Comparison of ENCODE assay signal across 23 cellular contexts in genomic region chr7:107667341-107667740, GRCh38. TPM values are rescaled to one million over a fixed set of nuclear protein-coding genes. Genes with fewer than 3 reads are reported as not detected.
A peak's percentile ranks its signal among the peaks of the same experiment; 100 is the strongest.
DNase-seq lines count a peak whose midpoint lies in the region; ATAC-seq, FAIRE-seq and TF ChIP-seq lines count a peak whose summit lies in the region.
"Had no signal": no experiment of that assay in that cellular context is flagged by ENCODE, and none has a peak within 500 bp of the region (broad histone marks: within the 10 kb centered on the region; RNA-seq: fewer than 3 reads in every experiment).

No MANE protein-coding gene starts in this region.

- no peaks in the 10 kb centered on the region for H3K9me3 ChIP-seq in keratinocyte (ENCODE audit: control insufficient read depth, low read depth, low read length)
- H3K9me3 ChIP-seq: BLaER1 had no signal

- DNase-seq in WTC11 (ENCODE audit: low spot score) (no peak), epithelial cell of prostate (ENCODE audit: low read depth, low spot score) (no peak), keratinocyte (ENCODE audit: low read depth, low spot score) (no peak), Ammon's horn (ENCODE audit: low spot score) (no peak), C1 segment of cervical spinal cord (lab: John Stamatoyannopoulos, UW) (no peak)
- no peak for DNase-seq in activated CD4-positive, CD25-positive, alpha-beta regulatory T cell (lab: John Stamatoyannopoulos, UW)
- DNase-seq: CD4-positive, alpha-beta T cell; CD8-positive, alpha-beta memory T cell; DMS 273 treated with DMSO at 0.1 percent for 48 hours; DMS79; EL; GDM1; H9 had no signal

- H3K4me3 Mint-ChIP-seq in WTC11 = no peak overlapping the region
- H3K4me3 Mint-ChIP-seq: B cell; CD14-positive monocyte; CD4-positive, alpha-beta T cell; CD8-positive, alpha-beta memory T cell; H9 had no signal

- 0 out of 2 replicates have a peak, but pooled peaks cover 4% of the 10 kb centered on the region for H3K4me1 Mint-ChIP-seq in WTC11
- H3K4me1 Mint-ChIP-seq: CD14-positive monocyte had no signal

- H3K9ac ChIP-seq in keratinocyte (ENCODE audit: control insufficient read depth, extremely low read depth, insufficient read depth, low read length) = no peak overlapping the region
- H3K9ac ChIP-seq: BLaER1, GM23248 had no signal

- no peaks in the 10 kb centered on the region for H3K9me1 ChIP-seq in keratinocyte (ENCODE audit: control insufficient read depth, extremely low read depth, insufficient read depth, low read length)

- no peak overlapping the region for H3K27ac Mint-ChIP-seq in WTC11
- H3K27ac Mint-ChIP-seq: B cell; CD14-positive monocyte; CD4-positive, alpha-beta T cell; CD8-positive, alpha-beta memory T cell; H9 had no signal

- H3K9me3 Mint-ChIP-seq in WTC11 = no peaks in the 10 kb centered on the region
- H3K9me3 Mint-ChIP-seq: CD4-positive, alpha-beta T cell; CD8-positive, alpha-beta memory T cell had no signal

- dilution Hi-C loops in keratinocyte (cut with MboI; ENCODE audit: extremely low pct_ligation_motif_present, low sequenced_read_pairs) = no loop called here

- peak overlapping the region; percentile 43 for H3K27ac ChIP-seq in epithelial cell of prostate
- no peak overlapping the region for H3K27ac ChIP-seq in keratinocyte (ENCODE audit: control insufficient read depth, insufficient read depth, low read length)
- H3K27ac ChIP-seq: BLaER1, GM23248 had no signal

- CTCF ChIA-PET in WTC11 (lab: Charles Lee) = no interaction called here

- peaks cover 31% of the 10 kb centered on the region for H3K27me3 Mint-ChIP-seq in WTC11 (ENCODE audit: low read depth)

- TF ChIP-seq CTCF in WTC11 (IDR thresholded peaks at IDR 0.05) = no peak
- TF ChIP-seq CTCF in keratinocyte (optimal IDR thresholded peaks at IDR 0.05 in 1 of 3, IDR thresholded peaks at IDR 0.05 in 1 of 3, conservative IDR thresholded peaks at IDR 0.05 in 1 of 3; ENCODE audit: extremely low read depth in 1 of 3, insufficient read depth in 2 of 3, low read length in 3 of 3) = no peak

- peaks cover under 1% of the 10 kb centered on the region for H3K27me3 ChIP-seq in keratinocyte (ENCODE audit: control insufficient read depth, extremely low read depth, insufficient read depth, low read length)
- H3K27me3 ChIP-seq: BLaER1 had no signal

- no peak for FAIRE-seq in keratinocyte (lab: Jason Lieb, UNC)
- FAIRE-seq: D721Med, GM12878, GM19239 had no signal

- no peaks in the 10 kb centered on the region for H4K20me1 ChIP-seq in keratinocyte (ENCODE audit: control insufficient read depth, extremely low read depth, insufficient read depth, low read length)
- H4K20me1 ChIP-seq: BLaER1 had no signal

- no peaks in the 10 kb centered on the region for H3K36me3 ChIP-seq in keratinocyte (ENCODE audit: control insufficient read depth in 2 of 2, extremely low read depth in 1 of 2, insufficient read depth in 2 of 2, low read length in 2 of 2)
- H3K36me3 ChIP-seq: BLaER1 had no signal

- no peak overlapping the region for H2AFZ ChIP-seq in keratinocyte (ENCODE audit: control insufficient read depth, low read length)
- H2AFZ ChIP-seq: GM23248 had no signal

- ATAC-seq in WTC11 (peak; percentile 26; the same call in 1 of the 2 replicates), HG03442 (IDR thresholded peaks at IDR 0.05; ENCODE audit: unreplicated experiment) (no peak)
- ATAC-seq: GM12878, HCT116 had no signal

- POLR2A ChIA-PET in WTC11 (lab: Charles Lee) = no interaction called here

- no peaks in the 10 kb centered on the region for H3K36me3 Mint-ChIP-seq in WTC11
- H3K36me3 Mint-ChIP-seq: CD8-positive, alpha-beta memory T cell had no signal

- no peak overlapping the region for H3K4me3 ChIP-seq in keratinocyte (ENCODE audit: control insufficient read depth in 2 of 3, extremely low read depth in 1 of 3, insufficient read depth in 2 of 3, low read depth in 1 of 3, low read length in 3 of 3)
- H3K4me3 ChIP-seq: BLaER1, GM12878, GM23248 had no signal

- peaks cover 5% of the 10 kb centered on the region for H3K4me1 ChIP-seq in keratinocyte (ENCODE audit: control insufficient read depth, extremely low read depth, insufficient read depth, low read length)
- H3K4me1 ChIP-seq: BLaER1 had no signal

- H3K4me2 ChIP-seq in keratinocyte (ENCODE audit: control insufficient read depth, extremely low read depth, insufficient read depth, low read depth, low read length) = peak overlapping the region; percentile 4
- H3K4me2 ChIP-seq: BLaER1 had no signal

- no peaks in the 10 kb centered on the region for H3K79me2 ChIP-seq in keratinocyte (ENCODE audit: control insufficient read depth, insufficient read depth, low read length)

TF ChIP-seq in WTC11, 78 proteins besides CTCF, POLR2A, EP300 and RAD21 (continues in another document):
- TF ChIP-seq GTF2I (CRISPR knock-in tag; conservative IDR thresholded peaks at IDR 0.05) (no peak), NR2C2 (CRISPR knock-in tag; IDR thresholded peaks at IDR 0.05) (no peak), NR1H2 (CRISPR knock-in tag; IDR thresholded peaks at IDR 0.05) (no peak), MXD4 (CRISPR knock-in tag; IDR thresholded peaks at IDR 0.05; ENCODE audit: borderline replicate concordance) (no peak), E2F5 (CRISPR knock-in tag; IDR thresholded peaks at IDR 0.05) (no peak), NFE2L1 (CRISPR knock-in tag; IDR thresholded peaks at IDR 0.05) (no peak), ATF2 (CRISPR knock-in tag; IDR thresholded peaks at IDR 0.05; ENCODE audit: borderline replicate concordance, low read depth) (no peak), NR3C1 (CRISPR knock-in tag; conservative IDR thresholded peaks at IDR 0.05; ENCODE audit: low read depth) (no peak), AFF4 (CRISPR knock-in tag; IDR thresholded peaks at IDR 0.05; ENCODE audit: borderline replicate concordance) (no peak), JUN (CRISPR knock-in tag; IDR thresholded peaks at IDR 0.05) (no peak), TEAD4 (CRISPR knock-in tag; IDR thresholded peaks at IDR 0.05) (no peak)

RNA-seq across cellular contexts. Expression of gene SLC26A4, which starts 6.7 kb away (rescaled TPM):
- 0.09 to 0.22 TPM in 2 of 3 replicates, not detected in the other for total RNA-seq in WTC11 (2021)
- polyA plus RNA-seq in keratinocyte = 0.14 to 0.26 TPM (median 0.15 TPM) in 3 replicates
- polyA plus RNA-seq in keratinocyte (2011; ENCODE audit: low read depth) = 1.2 TPM
- 0.01 and 0.10 TPM in 2 replicates for polyA plus RNA-seq in keratinocyte (2011; cell fraction: cytosol; rRNA removed)
- polyA plus RNA-seq in keratinocyte (2011; cell fraction: nucleus; rRNA removed) = 0.28 and 0.35 TPM in 2 replicates
- 0.21 and 0.28 TPM in 2 replicates for polyA plus RNA-seq in keratinocyte (2012; ENCODE audit: low replicate concordance)
- polyA minus RNA-seq in keratinocyte = 0.10 to 0.32 TPM (median 0.16 TPM) in 3 replicates
- polyA minus RNA-seq in keratinocyte (2011; cell fraction: cytosol; rRNA and poly(A)+ RNA removed) = not detected
- polyA minus RNA-seq in keratinocyte (2011; cell fraction: nucleus; rRNA and poly(A)+ RNA removed) = 0.32 and 0.62 TPM in 2 replicates
- total RNA-seq: A673; CD4-positive, alpha-beta T cell had no signal
- polyA plus RNA-seq: CD8-positive, alpha-beta memory T cell had no signal
